ENCODE assay signal across 14 cellular contexts in genomic region chr16:2427526-2427925, GRCh38. TPM values are rescaled to one million over a fixed set of nuclear protein-coding genes. Genes with fewer than 3 reads are reported as not detected.
DNase-seq lines count a peak whose midpoint lies in the region; ATAC-seq and TF ChIP-seq lines count a peak whose summit lies in the region.
"Had no signal": no experiment of that assay in that cellular context is flagged by ENCODE, and none has a peak within 500 bp of the region (broad histone marks: within the 10 kb centered on the region; RNA-seq: fewer than 3 reads in every experiment).

No MANE protein-coding gene starts in this region.

- no peak overlapping the region for H2AFZ ChIP-seq in OCI-LY7 (ENCODE audit: low read length)

- no peaks in the 10 kb centered on the region for H3K9me2 ChIP-seq in OCI-LY7 (ENCODE audit: insufficient read depth, low read length)

- 78 to 83% methylated on average over 4 of the region's 4 CpGs for WGBS in body of pancreas, 2 donors

- H3K9me3 ChIP-seq in OCI-LY7 (ENCODE audit: low read length) = no peaks in the 10 kb centered on the region
- no peaks in the 10 kb centered on the region for H3K9me3 ChIP-seq in body of pancreas
- H3K9me3 ChIP-seq: prostate gland, upper lobe of left lung had no signal

- no peak for TF ChIP-seq POLR2A in body of pancreas (IDR thresholded peaks at IDR 0.05)

- H3K4me1 ChIP-seq in OCI-LY7 (ENCODE audit: insufficient read depth, low read length, poor library complexity, severe bottlenecking) = peaks cover 26% of the 10 kb centered on the region
- H3K4me1 ChIP-seq in body of pancreas = peaks cover 24% of the 10 kb centered on the region
- H3K4me1 ChIP-seq: prostate gland had no signal

- H4K20me1 ChIP-seq in OCI-LY7 (ENCODE audit: insufficient read depth, low read length) = peaks cover 17% of the 10 kb centered on the region

- no peaks in the 10 kb centered on the region for H3K27me3 Mint-ChIP-seq in activated T-cell treated with anti-CD3 and anti-CD28 coated beads, Interleukin-2, amount 50 U/mL, for 4 hours (ENCODE audit: low read depth)
- no peaks in the 10 kb centered on the region for H3K27me3 Mint-ChIP-seq in chondrocyte (ENCODE audit: low read depth)
- no peaks in the 10 kb centered on the region for H3K27me3 Mint-ChIP-seq in stimulated activated memory B cell treated with anti-CD40 and anti-IgM and Interleukin-4, amounts not matched to agents 10 μg/mL and 1 μg/mL and 100 μg/mL, for 72 hours

- peak overlapping the region; percentile 82 for H3K4me3 Mint-ChIP-seq in activated T-cell treated with anti-CD3 and anti-CD28 coated beads, Interleukin-2, amount 50 U/mL, for 4 hours
- H3K4me3 Mint-ChIP-seq in chondrocyte (ENCODE audit: unreplicated experiment) = no peak overlapping the region
- peak overlapping the region; percentile 30 for H3K4me3 Mint-ChIP-seq in stimulated activated memory B cell treated with anti-CD40 and anti-IgM and Interleukin-4, amounts not matched to agents 10 μg/mL and 1 μg/mL and 100 μg/mL, for 72 hours

- no peak overlapping the region for H3K27ac Mint-ChIP-seq in chondrocyte (ENCODE audit: unreplicated experiment)
- H3K27ac Mint-ChIP-seq in stimulated activated memory B cell treated with anti-CD40 and anti-IgM and Interleukin-4, amounts not matched to agents 10 μg/mL and 1 μg/mL and 100 μg/mL, for 72 hours = no peak overlapping the region

- BruUV-seq in OCI-LY7 (replicated peaks; lab: Mats Ljungman, UMichigan) = no TSS peak

- H3K36me3 ChIP-seq in OCI-LY7 (ENCODE audit: insufficient read depth, low read length) (peaks cover 22% of the 10 kb centered on the region), body of pancreas (replicated peaks in 1 of 2; ENCODE audit: insufficient read depth in 1 of 2, low read depth in 2 of 2) (no peaks in the 10 kb centered on the region)
- H3K36me3 ChIP-seq: prostate gland had no signal

- H3K4me2 ChIP-seq in OCI-LY7 (ENCODE audit: low read length) = peak overlapping the region; percentile 78

- H3K79me2 ChIP-seq in OCI-LY7 (ENCODE audit: insufficient read depth, low read depth, low read length) = peaks cover 29% of the 10 kb centered on the region

- peaks cover 15% of the 10 kb centered on the region for H3K4me1 Mint-ChIP-seq in activated T-cell treated with anti-CD3 and anti-CD28 coated beads, Interleukin-2, amount 50 U/mL, for 4 hours (ENCODE audit: low read depth)
- H3K4me1 Mint-ChIP-seq in chondrocyte (ENCODE audit: low read depth) = peaks cover 24% of the 10 kb centered on the region
- H3K4me1 Mint-ChIP-seq in stimulated activated memory B cell treated with anti-CD40 and anti-IgM and Interleukin-4, amounts not matched to agents 10 μg/mL and 1 μg/mL and 100 μg/mL, for 72 hours = peaks cover 19% of the 10 kb centered on the region

- POLR2A ChIA-PET in OCI-LY7 (lab: Charles Lee) = interaction anchor here (0.6 to 0.7 kb wide), 2 partner anchors 14 to 110 kb away, joined by 3 read pairs; partner anchors contain the start of gene PDPK1

- H3K9me3 Mint-ChIP-seq in activated T-cell treated with anti-CD3 and anti-CD28 coated beads, Interleukin-2, amount 50 U/mL, for 4 hours = no peaks in the 10 kb centered on the region
- H3K9me3 Mint-ChIP-seq in chondrocyte (ENCODE audit: low read depth) = no peaks in the 10 kb centered on the region
- H3K9me3 Mint-ChIP-seq in stimulated activated memory B cell treated with anti-CD40 and anti-IgM and Interleukin-4, amounts not matched to agents 10 μg/mL and 1 μg/mL and 100 μg/mL, for 72 hours = no peaks in the 10 kb centered on the region

- TF ChIP-seq CTCF in OCI-LY7 (conservative IDR thresholded peaks at IDR 0.05; ENCODE audit: low read length) (no peak), chondrocyte (IDR thresholded peaks at IDR 0.05) (no peak), body of pancreas (IDR thresholded peaks at IDR 0.05) (no peak)

- no peaks in the 10 kb centered on the region for H3K36me3 Mint-ChIP-seq in activated T-cell treated with anti-CD3 and anti-CD28 coated beads, Interleukin-2, amount 50 U/mL, for 4 hours (ENCODE audit: insufficient read depth)
- H3K36me3 Mint-ChIP-seq in chondrocyte (ENCODE audit: low read depth) = no peaks in the 10 kb centered on the region
- H3K36me3 Mint-ChIP-seq in stimulated activated memory B cell treated with anti-CD40 and anti-IgM and Interleukin-4, amounts not matched to agents 10 μg/mL and 1 μg/mL and 100 μg/mL, for 72 hours = no peaks in the 10 kb centered on the region

- no peak for DNase-seq in activated T-cell treated with anti-CD3 and anti-CD28 coated beads, Interleukin-2, amount 50 U/mL, for 4 hours
- DNase-seq in activated T-cell treated with anti-CD3 and anti-CD28 coated beads for 4 hours (no peak), OCI-LY7 (ENCODE audit: low spot score) (no peak), chondrocyte (ENCODE audit: low spot score) (peak; percentile 44), body of pancreas (no peak), NCI-H1048 (lab: John Stamatoyannopoulos, UW) (no peak), kidney tubule cell (ENCODE audit: low spot score) (no peak)
- DNase-seq: effector memory CD4-positive, alpha-beta T cell; foreskin melanocyte; NCI-H1105 treated with DMSO at 0.1 percent for 48 hours; NCI-H446 treated with DMSO at 0.1 percent for 48 hours had no signal

- intact Hi-C loops in OCI-LY7 (cut with micrococcal nuclease; ENCODE audit: unreplicated experiment) (loop anchor here (10.0 kb wide), 1 partner anchor 273 kb away; the partner anchor contains the start of gene TRAF7), body of pancreas (cut with DNase I) (loop anchor here (5.0 kb wide), 1 partner anchor 90 kb away; no protein-coding TSS in a partner anchor)

- no peak overlapping the region for H3K27ac ChIP-seq in OCI-LY7 (ENCODE audit: low read depth, low read length, poor library complexity, severe bottlenecking)
- no peak overlapping the region for H3K27ac ChIP-seq in body of pancreas
- H3K27ac ChIP-seq: prostate gland had no signal

- CTCF ChIA-PET in OCI-LY7 (lab: Charles Lee; ENCODE audit: unreplicated experiment) = no interaction called here

- H3K4me3 ChIP-seq in OCI-LY7 (ENCODE audit: low read depth, low read length, poor library complexity, severe bottlenecking) (peak overlapping the region; percentile 87), body of pancreas (no peak overlapping the region)

- H3K27me3 ChIP-seq in body of pancreas = no peaks in the 10 kb centered on the region
- H3K27me3 ChIP-seq: upper lobe of left lung had no signal

- no peak for ATAC-seq in activated T-cell treated with anti-CD3 and anti-CD28 coated beads, Interleukin-2, amount 50 U/mL, for 4 hours
- ATAC-seq in stimulated activated memory B cell treated with anti-CD40 and anti-IgM and Interleukin-4, amounts not matched to agents 10 μg/mL and 1 μg/mL and 100 μg/mL, for 72 hours = no peak
- no peak for ATAC-seq in body of pancreas

RNA-seq across cellular contexts. Expression of gene CCNF, which starts 1.7 kb away (rescaled TPM):
- 1 to 10 TPM; 6.7 to 7.5 (median 7.4) TPM for total RNA-seq in activated T-cell treated with anti-CD3 and anti-CD28 coated beads, Interleukin-2, amount 50 U/mL, for 4 hours
- 71.5 and 82.1 TPM in 2 replicates for total RNA-seq in OCI-LY7 (2014; rRNA removed; shearing (Covaris generic))
- total RNA-seq in OCI-LY7 (2022) (83.3 and 93.0 TPM in 2 replicates), chondrocyte (4.9 to 7.7 TPM (median 7.6 TPM) in 3 replicates), body of pancreas (1 to 10 TPM in 1 of 2 donors, under 1 TPM in 1; 0.99 to 2.3 TPM)

RNA-seq across cellular contexts. Expression of gene TEDC2, which starts 32.4 kb away (rescaled TPM):
- total RNA-seq in activated T-cell treated with anti-CD3 and anti-CD28 coated beads, Interleukin-2, amount 50 U/mL, for 4 hours = 10 to 100 TPM; 26.0 to 37.5 (median 32.7) TPM
- total RNA-seq in OCI-LY7 (2014; rRNA removed; shearing (Covaris generic)) = 89.3 and 110 TPM in 2 replicates
- total RNA-seq in OCI-LY7 (2022) (48.0 and 56.0 TPM in 2 replicates), chondrocyte (3.9 to 6.5 TPM (median 5.5 TPM) in 3 replicates), body of pancreas (not detected)

RNA-seq across cellular contexts. Expression of gene NTN3, which starts 43.6 kb away (rescaled TPM):
- not detected for total RNA-seq in activated T-cell treated with anti-CD3 and anti-CD28 coated beads, Interleukin-2, amount 50 U/mL, for 4 hours
- 2.3 and 4.8 TPM in 2 replicates for total RNA-seq in OCI-LY7 (2014; rRNA removed; shearing (Covaris generic))
- total RNA-seq in OCI-LY7 (2022) (1.5 and 1.7 TPM in 2 replicates), chondrocyte (1.5 to 2.1 TPM (median 1.8 TPM) in 3 replicates), body of pancreas (not detected)
- total RNA-seq: upper lobe of left lung had no signal

RNA-seq across cellular contexts. Expression of gene TBC1D24, which starts 47.4 kb away (rescaled TPM):
- 10 to 100 TPM; 25.0 to 27.2 (median 26.3) TPM for total RNA-seq in activated T-cell treated with anti-CD3 and anti-CD28 coated beads, Interleukin-2, amount 50 U/mL, for 4 hours
- total RNA-seq in OCI-LY7 (2014; rRNA removed; shearing (Covaris generic)) = 19.8 and 23.4 TPM in 2 replicates
- total RNA-seq in OCI-LY7 (2022) (29.9 and 34.7 TPM in 2 replicates), chondrocyte (17.9 to 19.6 TPM (median 18.7 TPM) in 3 replicates), body of pancreas (10 to 100 TPM; 18.7 to 30.0 TPM)
